27 cellular contexts compared by ENCODE assay signal in genomic region chr11:134356656-134357544, GRCh38. TPM values are rescaled to one million over a fixed set of nuclear protein-coding genes. Genes with fewer than 3 reads are reported as not detected.
A peak's percentile ranks its signal among the peaks of the same experiment; 100 is the strongest.
DNase-seq lines count a peak whose midpoint lies in the region; TF ChIP-seq lines count a peak whose summit lies in the region.
"Had no signal": no experiment of that assay in that cellular context is flagged by ENCODE, and none has a peak within 500 bp of the region (broad histone marks: within the 10 kb centered on the region; RNA-seq: fewer than 3 reads in every experiment).

No MANE protein-coding gene starts in this region.

- H3K9me3 ChIP-seq in Peyer's patch (no peaks in the 10 kb centered on the region), sigmoid colon (no peaks in the 10 kb centered on the region)
- H3K9me3 ChIP-seq: A549, SJSA1 had no signal

- no peak for TF ChIP-seq EP300 in sigmoid colon (IDR thresholded peaks at IDR 0.05)

- H3K27ac Mint-ChIP-seq in CD14-positive monocyte = no peak overlapping the region
- H3K27ac Mint-ChIP-seq in activated CD4-positive, alpha-beta memory T cell treated with anti-CD3 and anti-CD28 coated beads, Interleukin-2, amount 10 ng/mL, durations not matched to agents 7 days and 5 days = no peak overlapping the region
- H3K27ac Mint-ChIP-seq: CD8-positive, alpha-beta T cell had no signal

- H3K4me1 ChIP-seq in Peyer's patch (peaks cover 0 to 6% (median 0%) of the 10 kb centered on the region in 4 donors), sigmoid colon (peaks cover 3 to 44% (median 8%) of the 10 kb centered on the region in 4 donors)
- H3K4me1 ChIP-seq: A549, Caco-2, SJSA1 had no signal

- no peak overlapping the region for H3K4me3 Mint-ChIP-seq in CD14-positive monocyte
- H3K4me3 Mint-ChIP-seq in activated CD4-positive, alpha-beta memory T cell treated with anti-CD3 and anti-CD28 coated beads, Interleukin-2, amount 10 ng/mL, durations not matched to agents 7 days and 5 days = no peak overlapping the region
- H3K4me3 Mint-ChIP-seq: CD8-positive, alpha-beta T cell had no signal

- H3K27ac ChIP-seq in Peyer's patch (no peak overlapping the region), sigmoid colon (peak overlapping the region in 3 of 4 donors; percentile 71 to 80 (median 73))
- H3K27ac ChIP-seq: A549, GM23248, SJSA1 had no signal

- intact Hi-C loops in CD14-positive monocyte (cut with micrococcal nuclease) = no loop called here
- intact Hi-C loops in sigmoid colon (cut with DNase I) = no loop called here

- H3K27me3 ChIP-seq in Peyer's patch (no peaks in the 10 kb centered on the region), sigmoid colon (no peaks in the 10 kb centered on the region)
- H3K27me3 ChIP-seq: SJSA1 had no signal

- peaks cover 17 to 22% (median 19%) of the 10 kb centered on the region in 3 donors for H3K27me3 Mint-ChIP-seq in CD14-positive monocyte (ENCODE audit: low read depth in 3 of 3)
- peaks cover 3% of the 10 kb centered on the region for H3K27me3 Mint-ChIP-seq in activated CD4-positive, alpha-beta memory T cell treated with anti-CD3 and anti-CD28 coated beads, Interleukin-2, amount 10 ng/mL, durations not matched to agents 7 days and 5 days

- 88 to 92% methylated on average over 21 of the region's 21 CpGs for WGBS in sigmoid colon, 2 donors

- no peaks in the 10 kb centered on the region for H3K4me1 Mint-ChIP-seq in CD14-positive monocyte
- peaks cover 26% of the 10 kb centered on the region for H3K4me1 Mint-ChIP-seq in activated CD4-positive, alpha-beta memory T cell treated with anti-CD3 and anti-CD28 coated beads, Interleukin-2, amount 10 ng/mL, durations not matched to agents 7 days and 5 days

- H3K36me3 ChIP-seq in Peyer's patch (no peaks in the 10 kb centered on the region), sigmoid colon (peaks cover 0 to 41% (median 6%) of the 10 kb centered on the region in 4 donors)
- H3K36me3 ChIP-seq: SJSA1 had no signal

- TF ChIP-seq POLR2A in Peyer's patch (IDR thresholded peaks at IDR 0.05) (no peak), sigmoid colon (IDR thresholded peaks at IDR 0.05) (no peak)

- H3K9me3 Mint-ChIP-seq in CD14-positive monocyte = peaks cover 0 to 3% (median 2%) of the 10 kb centered on the region in 7 donors
- H3K9me3 Mint-ChIP-seq in activated CD4-positive, alpha-beta memory T cell treated with anti-CD3 and anti-CD28 coated beads, Interleukin-2, amount 10 ng/mL, durations not matched to agents 7 days and 5 days = no peaks in the 10 kb centered on the region

- CTCF ChIA-PET in activated CD4-positive, alpha-beta memory T cell treated with anti-CD3 and anti-CD28 coated beads, Interleukin-2, amount 10 ng/mL, durations not matched to agents 7 days and 5 days (lab: Charles Lee) = interaction anchor here (1.3 kb wide), 1 partner anchor 243 kb away, joined by 3 read pairs; no protein-coding TSS in a partner anchor

- H3K4me3 ChIP-seq in Peyer's patch (no peak overlapping the region), sigmoid colon (no peak overlapping the region)
- H3K4me3 ChIP-seq: A549, GM23248, K562, SJSA1 had no signal

- no peak for TF ChIP-seq CTCF in CD14-positive monocyte (IDR thresholded peaks at IDR 0.05)
- TF ChIP-seq CTCF in Peyer's patch (IDR thresholded peaks at IDR 0.05) = no peak
- no peak for TF ChIP-seq CTCF in sigmoid colon (IDR thresholded peaks at IDR 0.05)

- DNase-seq in CD14-positive monocyte (ENCODE audit: low spot score) = peak; percentile 19
- peak in 2 of 3 donors; percentile 7 to 14 for DNase-seq in Peyer's patch
- DNase-seq in mesenteric fat pad (ENCODE audit: low spot score) = peak; percentile 75
- DNase-seq in sigmoid colon = peak; percentile 60
- no peak for DNase-seq in activated CD4-positive, alpha-beta T cell treated with anti-CD3 and anti-CD28 coated beads for 1 hour
- no peak for DNase-seq in activated CD4-positive, alpha-beta memory T cell treated with anti-CD3 and anti-CD28 coated beads, Interleukin-2, amount 10 ng/mL, durations not matched to agents 7 days and 5 days
- DNase-seq in NCI-H146 treated with DMSO at 0.1 percent for 48 hours (lab: John Stamatoyannopoulos, UW; ENCODE audit: unreplicated experiment) = no peak
- DNase-seq in NK-92 (lab: John Stamatoyannopoulos, UW; ENCODE audit: unreplicated experiment) = no peak
- DNase-seq: AML-193; C1 segment of cervical spinal cord; CD8-positive, alpha-beta T cell; GM23248; Kasumi-1; NCI-H1105; NCI-H2029; NCI-H446; NCI-H524 treated with DMSO at 0.1 percent for 48 hours; NCI-H774; NK-92 treated with Interleukin-12 subunit alpha and Interleukin-12 subunit beta, amount 100 ng/mL, for 24 hours; PC-3; Right ventricle myocardium superior had no signal

- H3K36me3 Mint-ChIP-seq in CD14-positive monocyte = no peaks in the 10 kb centered on the region
- H3K36me3 Mint-ChIP-seq in activated CD4-positive, alpha-beta memory T cell treated with anti-CD3 and anti-CD28 coated beads, Interleukin-2, amount 10 ng/mL, durations not matched to agents 7 days and 5 days (ENCODE audit: low read depth) = no peaks in the 10 kb centered on the region
- H3K36me3 Mint-ChIP-seq: CD8-positive, alpha-beta T cell had no signal

- POLR2A ChIA-PET in activated CD4-positive, alpha-beta memory T cell treated with anti-CD3 and anti-CD28 coated beads, Interleukin-2, amount 10 ng/mL, durations not matched to agents 7 days and 5 days (lab: Charles Lee) = no interaction called here

RNA-seq across cellular contexts. Expression of gene GLB1L2, which starts 25.1 kb away (rescaled TPM):
- not detected for polyA plus RNA-seq in CD14-positive monocyte
- total RNA-seq in Peyer's patch = 10 to 100 TPM in 2 of 4 donors, 1 to 10 TPM in 2; 4.2 to 21.6 (median 12.4) TPM
- 0.29 TPM for total RNA-seq in mesenteric fat pad
- total RNA-seq in sigmoid colon = 100 to 1,000 TPM in 1 of 4 donors, 10 to 100 TPM in 3; 30.8 to 108 (median 51.0) TPM
- 10 to 100 TPM in 1 of 3 donors, 1 to 10 TPM in 2; 4.2 to 16.5 (median 6.0) TPM for polyA plus RNA-seq in sigmoid colon
- total RNA-seq in activated CD4-positive, alpha-beta memory T cell treated with anti-CD3 and anti-CD28 coated beads, Interleukin-2, amount 10 ng/mL, durations not matched to agents 7 days and 5 days = 1 to 10 TPM; 2.1 to 2.5 TPM
- total RNA-seq: GM23248, M059J, SJSA1 had no signal

RNA-seq across cellular contexts. Expression of gene B3GAT1, which starts 55.1 kb away (rescaled TPM):
- polyA plus RNA-seq in CD14-positive monocyte = not detected
- total RNA-seq in Peyer's patch = 1 to 10 TPM in 1 of 4 donors, under 1 TPM in 2, not detected in 1; 0.35 to 3.3 (median 0.54) TPM
- total RNA-seq in mesenteric fat pad = 0.32 TPM
- total RNA-seq in sigmoid colon = under 1 TPM in 3 of 4 donors, not detected in 1; 0.16 to 0.28 (median 0.27) TPM
- under 1 TPM in 1 of 3 donors, not detected in 2; 0.63 TPM for polyA plus RNA-seq in sigmoid colon
- total RNA-seq in activated CD4-positive, alpha-beta memory T cell treated with anti-CD3 and anti-CD28 coated beads, Interleukin-2, amount 10 ng/mL, durations not matched to agents 7 days and 5 days = 10 to 100 TPM; 10.5 to 11.0 TPM
- total RNA-seq: GM23248, M059J, PC-3, RPMI7951, SJSA1 had no signal
- polyA plus RNA-seq: A549, GM23248 had no signal

Comparison
In these comparisons a context has a peak if more than half of its experiments do, and no peak if none do; other contexts are left out.
1. DNase-seq: peak in CD14-positive monocyte (single experiment), Peyer's patch (2 of 3), mesenteric fat pad (single experiment) and sigmoid colon (single experiment); none in activated CD4-positive, alpha-beta T cell treated with anti-CD3 and anti-CD28 coated beads for 1 hour (single experiment), activated CD4-positive, alpha-beta memory T cell treated with anti-CD3 and anti-CD28 coated beads, Interleukin-2, amount 10 ng/mL, durations not matched to agents 7 days and 5 days (single experiment), NCI-H146 treated with DMSO at 0.1 percent for 48 hours (single experiment) and NK-92 (single experiment).
2. H3K27ac ChIP-seq: peak in sigmoid colon (3 of 4); none in Peyer's patch (0 of 4).